ENCODE assay signal across 1 cellular context in genomic region chr19:36046443-36047050, GRCh38.
TF ChIP-seq lines count a peak whose summit lies in the region.

No MANE protein-coding gene starts in this region.

TF ChIP-seq in HEK293, 187 proteins besides CTCF, POLR2A, EP300 and RAD21:
- no peak for TF ChIP-seq ZNF354C (tag by site-specific recombination; IDR thresholded peaks at IDR 0.05; ENCODE audit: borderline replicate concordance, low read depth)
- no peak for TF ChIP-seq ZBTB1 (tag by site-specific recombination; IDR thresholded peaks at IDR 0.05)
- TF ChIP-seq ZSCAN16 (tag by site-specific recombination; IDR thresholded peaks at IDR 0.05) = no peak
- no peak for TF ChIP-seq WT1 (tag by site-specific recombination; IDR thresholded peaks at IDR 0.05)
- TF ChIP-seq SALL2 (tag by site-specific recombination; IDR thresholded peaks at IDR 0.05; ENCODE audit: borderline replicate concordance) = no peak
- TF ChIP-seq ZBTB17 (tag by site-specific recombination; IDR thresholded peaks at IDR 0.05) = no peak
- no peak for TF ChIP-seq ZNF19 (tag by site-specific recombination; IDR thresholded peaks at IDR 0.05; ENCODE audit: low read depth)
- no peak for TF ChIP-seq ZNF274 (IDR thresholded peaks at IDR 0.05; ENCODE audit: low read length)
- no peak for TF ChIP-seq ZNF274 (tag by site-specific recombination; IDR thresholded peaks at IDR 0.05; ENCODE audit: borderline replicate concordance)
- TF ChIP-seq ZNF623 (tag by site-specific recombination; IDR thresholded peaks at IDR 0.05) = no peak
- TF ChIP-seq ZNF654 (tag by site-specific recombination; IDR thresholded peaks at IDR 0.05; ENCODE audit: low read depth) = no peak
- no peak for TF ChIP-seq GLIS2 (tag by site-specific recombination; IDR thresholded peaks at IDR 0.05)
- no peak for TF ChIP-seq BCL11B (tag by site-specific recombination; IDR thresholded peaks at IDR 0.05; ENCODE audit: low read depth)
- TF ChIP-seq ZNF366 (tag by site-specific recombination; conservative IDR thresholded peaks at IDR 0.05) = no peak
- no peak for TF ChIP-seq ZNF280D (tag by site-specific recombination; IDR thresholded peaks at IDR 0.05)
- no peak for TF ChIP-seq ZBTB44 (tag by site-specific recombination; IDR thresholded peaks at IDR 0.05)
- no peak for TF ChIP-seq ZBTB20 (tag by site-specific recombination; IDR thresholded peaks at IDR 0.05)
- TF ChIP-seq OVOL3 (tag by site-specific recombination; IDR thresholded peaks at IDR 0.05) = no peak
- no peak for TF ChIP-seq ZNF2 (tag by site-specific recombination; IDR thresholded peaks at IDR 0.05)
